Comparison of ENCODE assay signal across 8 cellular contexts in genomic region chrX:23699636-23700194, GRCh38. TPM values are rescaled to one million over a fixed set of nuclear protein-coding genes. Genes with fewer than 3 reads are reported as not detected.
A peak's percentile ranks its signal among the peaks of the same experiment; 100 is the strongest.
DNase-seq lines count a peak whose midpoint lies in the region; ATAC-seq and TF ChIP-seq lines count a peak whose summit lies in the region.

No MANE protein-coding gene starts in this region.

- CTCF ChIA-PET in WTC11 (lab: Charles Lee): interaction anchor here (0.6 to 1.7 kb wide), 2 partner anchors 202 to 354 kb away, joined by 3 to 16 read pairs; no protein-coding TSS in a partner anchor

- no peak overlapping the region for H3K4me3 ChIP-seq in right cardiac atrium (ENCODE audit: low read length)

- peak overlapping the region; percentile 8; the same call in 1 of the 2 replicates for H3K4me3 Mint-ChIP-seq in WTC11

- no peak for TF ChIP-seq CTCF in WTC11 (IDR thresholded peaks at IDR 0.05)

- no peaks in the 10 kb centered on the region for H3K4me1 ChIP-seq in right cardiac atrium (ENCODE audit: control insufficient read depth, insufficient read depth, low read length)

- H3K27me3 ChIP-seq in right cardiac atrium (ENCODE audit: control insufficient read depth, insufficient read depth): no peaks in the 10 kb centered on the region

- POLR2A ChIA-PET in WTC11 (lab: Charles Lee): no interaction called here

- no peaks in the 10 kb centered on the region for H3K27me3 Mint-ChIP-seq in WTC11 (ENCODE audit: low read depth)

- DNase-seq in stimulated activated CD4-positive, alpha-beta T cell treated with anti-CD3 and anti-CD28 coated beads, Interleukin-15, amount 100 ng/mL, for 24 hours: peak; percentile 7
- DNase-seq in stimulated activated CD4-positive, alpha-beta T cell treated with anti-CD3 and anti-CD28 coated beads, Interleukin-2, amount 100 ng/mL, for 24 hours: no peak
- DNase-seq in WTC11 (ENCODE audit: low spot score) (peak; percentile 37), right cardiac atrium (peak; percentile 51 to 65 (median 61)), ureter (ENCODE audit: low spot score) (peak; percentile 45)
- DNase-seq in central memory CD4-positive, alpha-beta T cell: no peak

- no peak overlapping the region for H3K27ac Mint-ChIP-seq in WTC11

- no peak overlapping the region for H3K27ac ChIP-seq in right cardiac atrium (ENCODE audit: low read length)

- no peaks in the 10 kb centered on the region for H3K9me3 Mint-ChIP-seq in WTC11

- WGBS in right cardiac atrium: 21% methylated on average over 16 of the region's 16 CpGs

- intact Hi-C loops in right cardiac atrium (cut with DNase I): loop anchor here in 2 of 4 donors (5.0 to 10.0 kb wide), 2 partner anchors 203 to 205 kb away; partner anchors contain the start of genes APOO (in 1 of the 2) and CXorf58 (in 1 of the 2)

- no peaks in the 10 kb centered on the region for H3K9me3 ChIP-seq in right cardiac atrium (ENCODE audit: control insufficient read depth, low read length)

- ATAC-seq in WTC11 (peak; percentile 96), right cardiac atrium (peak; percentile 52 to 75), GM21825 (IDR thresholded peaks at IDR 0.05; ENCODE audit: unreplicated experiment) (no peak), HG02970 (IDR thresholded peaks at IDR 0.05; ENCODE audit: low FRiP score, unreplicated experiment) (no peak)

- no peaks in the 10 kb centered on the region for H3K4me1 Mint-ChIP-seq in WTC11

- H3K36me3 Mint-ChIP-seq in WTC11: peaks cover 18% of the 10 kb centered on the region

TF ChIP-seq in WTC11, 78 proteins besides CTCF, POLR2A, EP300 and RAD21 (continues in another document):
- TF ChIP-seq CREM (CRISPR knock-in tag; IDR thresholded peaks at IDR 0.05) (no peak), ETV6 (CRISPR knock-in tag; IDR thresholded peaks at IDR 0.05) (no peak), NR2C2 (CRISPR knock-in tag; IDR thresholded peaks at IDR 0.05) (no peak), ELF4 (CRISPR knock-in tag; IDR thresholded peaks at IDR 0.05; ENCODE audit: low read depth) (no peak), PRDM15 (CRISPR knock-in tag; IDR thresholded peaks at IDR 0.05) (no peak), EMX1 (CRISPR knock-in tag; IDR thresholded peaks at IDR 0.05) (no peak), ZNF416 (CRISPR knock-in tag; IDR thresholded peaks at IDR 0.05) (no peak), OVOL2 (CRISPR knock-in tag; IDR thresholded peaks at IDR 0.05; ENCODE audit: borderline replicate concordance) (no peak), ATF3 (CRISPR knock-in tag; conservative IDR thresholded peaks at IDR 0.05) (no peak), KAT7 (CRISPR knock-in tag; IDR thresholded peaks at IDR 0.05; ENCODE audit: borderline replicate concordance) (no peak), ATF1 (CRISPR knock-in tag; IDR thresholded peaks at IDR 0.05) (no peak), NFATC4 (CRISPR knock-in tag; IDR thresholded peaks at IDR 0.05) (no peak), IRF1 (CRISPR knock-in tag; IDR thresholded peaks at IDR 0.05) (no peak)
- TF ChIP-seq, protein P1, sequence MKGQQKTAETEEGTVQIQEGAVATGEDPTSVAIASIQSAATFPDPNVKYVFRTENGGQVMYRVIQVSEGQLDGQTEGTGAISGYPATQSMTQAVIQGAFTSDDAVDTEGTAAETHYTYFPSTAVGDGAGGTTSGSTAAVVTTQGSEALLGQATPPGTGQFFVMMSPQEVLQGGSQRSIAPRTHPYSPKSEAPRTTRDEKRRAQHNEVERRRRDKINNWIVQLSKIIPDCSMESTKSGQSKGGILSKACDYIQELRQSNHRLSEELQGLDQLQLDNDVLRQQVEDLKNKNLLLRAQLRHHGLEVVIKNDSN (CRISPR knock-in tag; IDR thresholded peaks at IDR 0.05): no peak
- TF ChIP-seq, protein P2, sequence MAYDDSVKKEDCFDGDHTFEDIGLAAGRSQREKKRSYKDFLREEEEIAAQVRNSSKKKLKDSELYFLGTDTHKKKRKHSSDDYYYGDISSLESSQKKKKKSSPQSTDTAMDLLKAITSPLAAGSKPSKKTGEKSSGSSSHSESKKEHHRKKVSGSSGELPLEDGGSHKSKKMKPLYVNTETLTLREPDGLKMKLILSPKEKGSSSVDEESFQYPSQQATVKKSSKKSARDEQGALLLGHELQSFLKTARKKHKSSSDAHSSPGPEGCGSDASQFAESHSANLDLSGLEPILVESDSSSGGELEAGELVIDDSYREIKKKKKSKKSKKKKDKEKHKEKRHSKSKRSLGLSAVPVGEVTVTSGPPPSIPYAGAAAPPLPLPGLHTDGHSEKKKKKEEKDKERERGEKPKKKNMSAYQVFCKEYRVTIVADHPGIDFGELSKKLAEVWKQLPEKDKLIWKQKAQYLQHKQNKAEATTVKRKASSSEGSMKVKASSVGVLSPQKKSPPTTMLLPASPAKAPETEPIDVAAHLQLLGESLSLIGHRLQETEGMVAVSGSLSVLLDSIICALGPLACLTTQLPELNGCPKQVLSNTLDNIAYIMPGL (CRISPR knock-in tag; IDR thresholded peaks at IDR 0.05): no peak
- TF ChIP-seq, protein P3, sequence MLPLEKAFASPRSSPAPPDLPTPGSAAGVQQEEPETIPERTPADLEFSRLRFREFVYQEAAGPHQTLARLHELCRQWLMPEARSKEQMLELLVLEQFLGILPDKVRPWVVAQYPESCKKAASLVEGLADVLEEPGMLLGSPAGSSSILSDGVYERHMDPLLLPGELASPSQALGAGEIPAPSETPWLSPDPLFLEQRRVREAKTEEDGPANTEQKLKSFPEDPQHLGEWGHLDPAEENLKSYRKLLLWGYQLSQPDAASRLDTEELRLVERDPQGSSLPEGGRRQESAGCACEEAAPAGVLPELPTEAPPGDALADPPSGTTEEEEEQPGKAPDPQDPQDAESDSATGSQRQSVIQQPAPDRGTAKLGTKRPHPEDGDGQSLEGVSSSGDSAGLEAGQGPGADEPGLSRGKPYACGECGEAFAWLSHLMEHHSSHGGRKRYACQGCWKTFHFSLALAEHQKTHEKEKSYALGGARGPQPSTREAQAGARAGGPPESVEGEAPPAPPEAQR (CRISPR knock-in tag; IDR thresholded peaks at IDR 0.05): no peak

RNA-seq across cellular contexts. Expression of gene PRDX4, which starts 32.4 kb away (rescaled TPM):
- total RNA-seq in WTC11 (2021) (126 to 142 TPM (median 135 TPM) in 3 replicates), right cardiac atrium (10 to 100 TPM; 71.9 to 83.6 (median 78.0) TPM), ureter (53.9 TPM)
- polyA plus RNA-seq in right cardiac atrium: 88.4 TPM

RNA-seq across cellular contexts. Expression of gene ACOT9, which starts 43.4 kb away (rescaled TPM):
- 27.6 to 32.6 TPM (median 29.3 TPM) in 3 replicates for total RNA-seq in WTC11 (2021)
- 10 to 100 TPM; 33.5 to 50.2 (median 38.3) TPM for total RNA-seq in right cardiac atrium
- polyA plus RNA-seq in right cardiac atrium: 42.3 TPM
- 31.0 TPM for total RNA-seq in ureter

Comparison
In these comparisons a context has a peak if more than half of its experiments do, and no peak if none do; other contexts are left out.
1. DNase-seq: peak in stimulated activated CD4-positive, alpha-beta T cell treated with anti-CD3 and anti-CD28 coated beads, Interleukin-15, amount 100 ng/mL, for 24 hours (single experiment), WTC11 (single experiment), right cardiac atrium (3 of 3) and ureter (single experiment); none in stimulated activated CD4-positive, alpha-beta T cell treated with anti-CD3 and anti-CD28 coated beads, Interleukin-2, amount 100 ng/mL, for 24 hours (0 of 2) and central memory CD4-positive, alpha-beta T cell (single experiment).
2. ATAC-seq: peak in WTC11 (single experiment) and right cardiac atrium (2 of 2); none in GM21825 (single experiment) and HG02970 (single experiment).